In genomic region chr3:33000698-33001385, GRCh38 we compare ENCODE assay signal across 27 cellular contexts. TPM values are rescaled to one million over a fixed set of nuclear protein-coding genes. Genes with fewer than 3 reads are reported as not detected.
DNase-seq lines count a peak whose midpoint lies in the region; ATAC-seq and TF ChIP-seq lines count a peak whose summit lies in the region.
"Had no signal": no experiment of that assay in that cellular context is flagged by ENCODE, and none has a peak within 500 bp of the region (broad histone marks: within the 10 kb centered on the region; RNA-seq: fewer than 3 reads in every experiment).

No MANE protein-coding gene starts in this region.

- intact Hi-C loops in activated CD4-positive, alpha-beta T cell treated with anti-CD3 and anti-CD28 coated beads, Interleukin-2, amount 10 ng/mL, durations not matched to agents 24 days and 14 days (cut with micrococcal nuclease): no loop called here
- intact Hi-C loops in activated CD4-positive, alpha-beta memory T cell treated with anti-CD3 and anti-CD28 coated beads for 36 hours (cut with micrococcal nuclease): no loop called here
- intact Hi-C loops in dendritic cell treated with granulocyte-macrophage colony-stimulating factor and Interleukin-4, amounts not matched to agents 40 ng/mL and 50 ng/mL, for 4 days (cut with micrococcal nuclease): no loop called here

- peak overlapping the region; percentile 47 for H3K4me3 Mint-ChIP-seq in activated CD4-positive, alpha-beta T cell treated with anti-CD3 and anti-CD28 coated beads, Interleukin-2, amount 10 ng/mL, durations not matched to agents 24 days and 14 days
- peak overlapping the region; percentile 1 to 86 (median 75) for H3K4me3 Mint-ChIP-seq in CD4-positive, CD25-positive, alpha-beta regulatory T cell
- no peak overlapping the region for H3K4me3 Mint-ChIP-seq in activated CD4-positive, alpha-beta memory T cell treated with anti-CD3 and anti-CD28 coated beads for 36 hours
- H3K4me3 Mint-ChIP-seq in dendritic cell treated with granulocyte-macrophage colony-stimulating factor and Interleukin-4, amounts not matched to agents 40 ng/mL and 50 ng/mL, for 4 days: no peak overlapping the region
- no peak overlapping the region for H3K4me3 Mint-ChIP-seq in type B pancreatic cell
- H3K4me3 Mint-ChIP-seq: B cell, nephron had no signal

- POLR2A ChIA-PET in activated CD4-positive, alpha-beta memory T cell treated with anti-CD3 and anti-CD28 coated beads for 36 hours (lab: Charles Lee): interaction anchor here (0.5 to 6.2 kb wide), 7 partner anchors 8 to 63 kb away, joined by 3 to 43 read pairs (median 4); no protein-coding TSS in a partner anchor

- H3K4me1 Mint-ChIP-seq in activated CD4-positive, alpha-beta T cell treated with anti-CD3 and anti-CD28 coated beads, Interleukin-2, amount 10 ng/mL, durations not matched to agents 24 days and 14 days: peaks cover 54% of the 10 kb centered on the region
- H3K4me1 Mint-ChIP-seq in CD4-positive, CD25-positive, alpha-beta regulatory T cell: peaks cover 37 to 92% (median 65%) of the 10 kb centered on the region in 4 donors
- H3K4me1 Mint-ChIP-seq in activated CD4-positive, alpha-beta memory T cell treated with anti-CD3 and anti-CD28 coated beads for 36 hours (ENCODE audit: low read depth): peaks cover 86% of the 10 kb centered on the region
- no peaks in the 10 kb centered on the region for H3K4me1 Mint-ChIP-seq in dendritic cell treated with granulocyte-macrophage colony-stimulating factor and Interleukin-4, amounts not matched to agents 40 ng/mL and 50 ng/mL, for 4 days (ENCODE audit: low read depth)
- H3K4me1 Mint-ChIP-seq in type B pancreatic cell (ENCODE audit: unreplicated experiment): peaks cover 10% of the 10 kb centered on the region

- H3K27me3 Mint-ChIP-seq in activated CD4-positive, alpha-beta T cell treated with anti-CD3 and anti-CD28 coated beads, Interleukin-2, amount 10 ng/mL, durations not matched to agents 24 days and 14 days: no peaks in the 10 kb centered on the region
- no peaks in the 10 kb centered on the region for H3K27me3 Mint-ChIP-seq in CD4-positive, CD25-positive, alpha-beta regulatory T cell
- no peaks in the 10 kb centered on the region for H3K27me3 Mint-ChIP-seq in activated CD4-positive, alpha-beta memory T cell treated with anti-CD3 and anti-CD28 coated beads for 36 hours
- H3K27me3 Mint-ChIP-seq in dendritic cell treated with granulocyte-macrophage colony-stimulating factor and Interleukin-4, amounts not matched to agents 40 ng/mL and 50 ng/mL, for 4 days: no peaks in the 10 kb centered on the region
- no peaks in the 10 kb centered on the region for H3K27me3 Mint-ChIP-seq in type B pancreatic cell
- H3K27me3 Mint-ChIP-seq: B cell had no signal

- H3K27ac Mint-ChIP-seq in activated CD4-positive, alpha-beta T cell treated with anti-CD3 and anti-CD28 coated beads, Interleukin-2, amount 10 ng/mL, durations not matched to agents 24 days and 14 days: peak overlapping the region; percentile 78
- H3K27ac Mint-ChIP-seq in CD4-positive, CD25-positive, alpha-beta regulatory T cell: peak overlapping the region; percentile 75 to 96 (median 91)
- H3K27ac Mint-ChIP-seq in activated CD4-positive, alpha-beta memory T cell treated with anti-CD3 and anti-CD28 coated beads for 36 hours: peak overlapping the region; percentile 75
- peak overlapping the region; percentile 7 for H3K27ac Mint-ChIP-seq in dendritic cell treated with granulocyte-macrophage colony-stimulating factor and Interleukin-4, amounts not matched to agents 40 ng/mL and 50 ng/mL, for 4 days
- H3K27ac Mint-ChIP-seq in type B pancreatic cell: no peak overlapping the region
- H3K27ac Mint-ChIP-seq: B cell, nephron had no signal

- peaks cover 57% of the 10 kb centered on the region for H3K36me3 Mint-ChIP-seq in activated CD4-positive, alpha-beta T cell treated with anti-CD3 and anti-CD28 coated beads, Interleukin-2, amount 10 ng/mL, durations not matched to agents 24 days and 14 days (ENCODE audit: low read depth)
- peaks cover 33% of the 10 kb centered on the region for H3K36me3 Mint-ChIP-seq in CD4-positive, CD25-positive, alpha-beta regulatory T cell
- H3K36me3 Mint-ChIP-seq in activated CD4-positive, alpha-beta memory T cell treated with anti-CD3 and anti-CD28 coated beads for 36 hours: peaks cover 46% of the 10 kb centered on the region
- H3K36me3 Mint-ChIP-seq in dendritic cell treated with granulocyte-macrophage colony-stimulating factor and Interleukin-4, amounts not matched to agents 40 ng/mL and 50 ng/mL, for 4 days (ENCODE audit: low read depth): peaks cover 92% of the 10 kb centered on the region
- peaks cover 11% of the 10 kb centered on the region for H3K36me3 Mint-ChIP-seq in type B pancreatic cell

- no peak for ATAC-seq in CD4-positive, CD25-positive, alpha-beta regulatory T cell (ENCODE audit: low read depth in 2 of 2)
- ATAC-seq: lower lobe of right lung had no signal

- H3K4me1 ChIP-seq in CD4-positive, CD25-positive, alpha-beta regulatory T cell (ENCODE audit: control insufficient read depth, insufficient read depth, low read length, poor library complexity, severe bottlenecking): peaks cover 83% of the 10 kb centered on the region

- CTCF ChIA-PET in activated CD4-positive, alpha-beta memory T cell treated with anti-CD3 and anti-CD28 coated beads for 36 hours (lab: Charles Lee): interaction anchor here (0.9 to 2.6 kb wide), 5 partner anchors 22 to 130 kb away, joined by 3 to 10 read pairs (median 7); no protein-coding TSS in a partner anchor

- TF ChIP-seq CTCF in type B pancreatic cell (conservative IDR thresholded peaks at IDR 0.05): no peak

- H3K27ac ChIP-seq in CD4-positive, CD25-positive, alpha-beta regulatory T cell (ENCODE audit: insufficient read depth, low read length, poor library complexity, severe bottlenecking): peak overlapping the region; percentile 61
- H3K27ac ChIP-seq: lower lobe of right lung, transverse colon had no signal

- H3K4me3 ChIP-seq in CD4-positive, CD25-positive, alpha-beta regulatory T cell (ENCODE audit: low read depth, low read length): peak overlapping the region; percentile 22
- H3K4me3 ChIP-seq: HAP-1, lower lobe of right lung, transverse colon had no signal

- no peaks in the 10 kb centered on the region for H3K9me3 ChIP-seq in CD4-positive, CD25-positive, alpha-beta regulatory T cell (ENCODE audit: control insufficient read depth in 2 of 2, low read length in 2 of 2)
- H3K9me3 ChIP-seq: HAP-1, lower lobe of right lung, transverse colon had no signal

- no peaks in the 10 kb centered on the region for H3K36me3 ChIP-seq in CD4-positive, CD25-positive, alpha-beta regulatory T cell (ENCODE audit: control insufficient read depth, insufficient read depth, low read length)
- H3K36me3 ChIP-seq: HAP-1 had no signal

- H3K9me3 Mint-ChIP-seq in activated CD4-positive, alpha-beta T cell treated with anti-CD3 and anti-CD28 coated beads, Interleukin-2, amount 10 ng/mL, durations not matched to agents 24 days and 14 days: peaks cover 6% of the 10 kb centered on the region
- no peaks in the 10 kb centered on the region for H3K9me3 Mint-ChIP-seq in CD4-positive, CD25-positive, alpha-beta regulatory T cell
- peaks cover 4% of the 10 kb centered on the region for H3K9me3 Mint-ChIP-seq in activated CD4-positive, alpha-beta memory T cell treated with anti-CD3 and anti-CD28 coated beads for 36 hours
- H3K9me3 Mint-ChIP-seq in dendritic cell treated with granulocyte-macrophage colony-stimulating factor and Interleukin-4, amounts not matched to agents 40 ng/mL and 50 ng/mL, for 4 days: no peaks in the 10 kb centered on the region
- H3K9me3 Mint-ChIP-seq in type B pancreatic cell: no peaks in the 10 kb centered on the region
- H3K9me3 Mint-ChIP-seq: nephron had no signal

- no peaks in the 10 kb centered on the region for H3K27me3 ChIP-seq in CD4-positive, CD25-positive, alpha-beta regulatory T cell (ENCODE audit: control insufficient read depth, insufficient read depth, low read length)
- H3K27me3 ChIP-seq: transverse colon had no signal

- DNase-seq in activated CD4-positive, alpha-beta T cell treated with anti-CD3 and anti-CD28 coated beads, Interleukin-2, amount 10 ng/mL, durations not matched to agents 24 days and 14 days: no peak
- DNase-seq in activated CD4-positive, alpha-beta T cell treated with anti-CD3 and anti-CD28 coated beads for 4 hours: no peak
- no peak for DNase-seq in CD4-positive, CD25-positive, alpha-beta regulatory T cell
- no peak for DNase-seq in activated CD4-positive, alpha-beta memory T cell treated with anti-CD3 and anti-CD28 coated beads for 36 hours
- DNase-seq in NCI-H1436 (lab: John Stamatoyannopoulos, UW) (no peak), type B pancreatic cell (ENCODE audit: extremely low spot score, unreplicated experiment) (no peak), D341Med (ENCODE audit: low spot score) (no peak)
- DNase-seq: activated CD4-positive, alpha-beta T cell treated with anti-CD3 and anti-CD28 coated beads for 1 hour; activated effector memory CD4-positive, alpha-beta T cell treated with anti-CD3 and anti-CD28 coated beads, Interleukin-2, amount 50 U/mL, for 16 hours; Calu3; effector CD8-positive, alpha-beta T cell; kidney; lower lobe of right lung; NCI-H1092; NCI-H187; NCI-H526 treated with DMSO at 0.1 percent for 48 hours; transverse colon had no signal

RNA-seq across cellular contexts. Expression of gene CCR4, which starts 49.4 kb away (rescaled TPM):
- 86.6 and 88.9 TPM in 2 replicates for total RNA-seq in activated CD4-positive, alpha-beta T cell treated with anti-CD3 and anti-CD28 coated beads, Interleukin-2, amount 10 ng/mL, durations not matched to agents 24 days and 14 days
- total RNA-seq in CD4-positive, CD25-positive, alpha-beta regulatory T cell: 366 TPM
- 100 to 1,000 TPM in 1 of 4 donors, 10 to 100 TPM in 3; 80.8 to 109 (median 93.6) TPM for polyA plus RNA-seq in CD4-positive, CD25-positive, alpha-beta regulatory T cell
- 100 to 1,000 TPM; 137 TPM for total RNA-seq in activated CD4-positive, alpha-beta memory T cell treated with anti-CD3 and anti-CD28 coated beads for 36 hours
- not detected in 2 replicates for total RNA-seq in type B pancreatic cell (ENCODE audit: low replicate concordance)
- total RNA-seq: bronchial epithelial cell, Calu3, Daoy, epithelial cell of proximal tubule, osteocyte, renal cortical epithelial cell, skeletal muscle tissue had no signal

Comparison
In these comparisons a context has a peak if more than half of its experiments do, and no peak if none do; other contexts are left out.
1. H3K4me3 Mint-ChIP-seq: peak in activated CD4-positive, alpha-beta T cell treated with anti-CD3 and anti-CD28 coated beads, Interleukin-2, amount 10 ng/mL, durations not matched to agents 24 days and 14 days (single experiment) and CD4-positive, CD25-positive, alpha-beta regulatory T cell (4 of 4); none in activated CD4-positive, alpha-beta memory T cell treated with anti-CD3 and anti-CD28 coated beads for 36 hours (single experiment), dendritic cell treated with granulocyte-macrophage colony-stimulating factor and Interleukin-4, amounts not matched to agents 40 ng/mL and 50 ng/mL, for 4 days (single experiment) and type B pancreatic cell (single experiment).
2. RNA of gene CCR4, which starts 49.4 kb away (total RNA-seq): 366 TPM in CD4-positive, CD25-positive, alpha-beta regulatory T cell (single experiment), 137 TPM in activated CD4-positive, alpha-beta memory T cell treated with anti-CD3 and anti-CD28 coated beads for 36 hours and 86.6 to 88.9 TPM in activated CD4-positive, alpha-beta T cell treated with anti-CD3 and anti-CD28 coated beads, Interleukin-2, amount 10 ng/mL, durations not matched to agents 24 days and 14 days; not detected in type B pancreatic cell; every median in the first group is over 10 times any median in the second.